Comparison of ENCODE assay signal across 11 cellular contexts in genomic region chr15:39154136-39154770, GRCh38.
DNase-seq lines count a peak whose midpoint lies in the region; ATAC-seq lines count a peak whose summit lies in the region.
"Had no signal": no experiment of that assay in that cellular context is flagged by ENCODE, and none has a peak within 500 bp of the region (broad histone marks: within the 10 kb centered on the region; RNA-seq: fewer than 3 reads in every experiment).

No MANE protein-coding gene starts in this region.

- peaks cover 20% of the 10 kb centered on the region for H3K4me1 ChIP-seq in muscle layer of colon (ENCODE audit: insufficient read depth, low read length)

- no peaks in the 10 kb centered on the region for H3K36me3 ChIP-seq in muscle layer of colon (ENCODE audit: insufficient read depth, low read length)

- peak overlapping the region; percentile 0 for H3K27ac ChIP-seq in muscle layer of colon (ENCODE audit: low read depth, low read length)

- ATAC-seq in HG02870 (IDR thresholded peaks at IDR 0.05; ENCODE audit: unreplicated experiment) = no peak
- ATAC-seq: stimulated activated naive CD8-positive, alpha-beta T cell treated with anti-CD3 and anti-CD28 coated beads, Interleukin-15, amount 100 ng/mL, for 72 hours had no signal

- intact Hi-C loops in posterior cingulate gyrus (cut with DNase I) = no loop called here

- in situ Hi-C loops in ACHN (cut with HindIII; ENCODE audit: low pct_ligation_motif_present, low pct_unique_long_range_greater_than_20kb, low sequenced_read_pairs) = no loop called here

- H3K27me3 ChIP-seq in muscle layer of colon (ENCODE audit: control insufficient read depth in 1 of 2, insufficient read depth in 2 of 2, low read length in 2 of 2) = no peaks in the 10 kb centered on the region

- no peak overlapping the region for H3K9ac ChIP-seq in muscle layer of colon (ENCODE audit: low read length)

- no peak overlapping the region for H3K4me3 ChIP-seq in muscle layer of colon (ENCODE audit: low read depth in 1 of 2, low read length in 2 of 2)

- peak; percentile 19 for DNase-seq in ACHN
- peak; percentile 67 for DNase-seq in LoVo (ENCODE audit: low spot score)
- DNase-seq in dermis blood vessel endothelial cell = peak; percentile 12
- no peak for DNase-seq in glomerular visceral epithelial cell (ENCODE audit: extremely low spot score)
- DNase-seq in posterior cingulate gyrus = no peak
- DNase-seq in NOMO-1 treated with DMSO at 0.1 percent for 48 hours (lab: John Stamatoyannopoulos, UW; ENCODE audit: unreplicated experiment) = no peak
- DNase-seq: activated T-cell treated with anti-CD3 and anti-CD28 coated beads, Interleukin-2, amount 50 U/mL, for 1 hour; AML-193; stimulated activated naive CD8-positive, alpha-beta T cell treated with anti-CD3 and anti-CD28 coated beads, Interleukin-15, amount 100 ng/mL, for 72 hours had no signal

- no peaks in the 10 kb centered on the region for H3K9me3 ChIP-seq in muscle layer of colon (ENCODE audit: low read length)

Comparison
In these comparisons a context has a peak if more than half of its experiments do, and no peak if none do; other contexts are left out.
1. DNase-seq: peak in ACHN (single experiment), LoVo (single experiment) and dermis blood vessel endothelial cell (single experiment); none in glomerular visceral epithelial cell (single experiment), posterior cingulate gyrus (0 of 10) and NOMO-1 treated with DMSO at 0.1 percent for 48 hours (single experiment).